8 cellular contexts compared by ENCODE assay signal in genomic region chr16:5072334-5073278, GRCh38. TPM values are rescaled to one million over a fixed set of nuclear protein-coding genes. Genes with fewer than 3 reads are reported as not detected.
A peak's percentile ranks its signal among the peaks of the same experiment; 100 is the strongest.
DNase-seq lines count a peak whose midpoint lies in the region; ATAC-seq and TF ChIP-seq lines count a peak whose summit lies in the region.

No MANE protein-coding gene starts in this region.

- no peaks in the 10 kb centered on the region for H3K27me3 Mint-ChIP-seq in activated naive CD4-positive, alpha-beta T cell treated with anti-CD3 and anti-CD28 coated beads, Interleukin-2, amount 10 ng/mL, durations not matched to agents 7 days and 5 days

- DNase-seq in activated naive CD4-positive, alpha-beta T cell treated with anti-CD3 and anti-CD28 coated beads, Interleukin-2, amount 10 ng/mL, durations not matched to agents 7 days and 5 days, result no peak
- no peak for DNase-seq in activated naive CD4-positive, alpha-beta T cell treated with Interleukin-2 at 50 U/mL for 16 hours
- DNase-seq in body of pancreas (no peak), lung (ENCODE audit: low spot score) (no peak), anterior cingulate cortex (lab: John Stamatoyannopoulos, UW) (no peak), NCI-H774 (lab: John Stamatoyannopoulos, UW) (no peak), NCI-H1694 (lab: John Stamatoyannopoulos, UW) (no peak)

- WGBS in body of pancreas, 2 donors, result 32 to 40% methylated on average over 12 of the region's 12 CpGs
- 61 to 70% methylated on average over 12 of the region's 12 CpGs for whole genome bisulfite sequencing in lung, 2 donors
- WGBS in urinary bladder, result 58% methylated on average over 12 of the region's 12 CpGs

- no peak for TF ChIP-seq POLR2A in body of pancreas (IDR thresholded peaks at IDR 0.05)

- intact Hi-C loops in body of pancreas (cut with DNase I), result loop anchor here (10.0 kb wide), 1 partner anchor 98 kb away; no protein-coding TSS in a partner anchor

- H3K9me3 Mint-ChIP-seq in activated naive CD4-positive, alpha-beta T cell treated with anti-CD3 and anti-CD28 coated beads, Interleukin-2, amount 10 ng/mL, durations not matched to agents 7 days and 5 days, result no peaks in the 10 kb centered on the region

- CTCF ChIA-PET in activated naive CD4-positive, alpha-beta T cell treated with anti-CD3 and anti-CD28 coated beads, Interleukin-2, amount 10 ng/mL, durations not matched to agents 7 days and 5 days (lab: Charles Lee), result interaction anchor here (1.1 to 2.1 kb wide), 3 partner anchors 12 to 19 kb away, joined by 3 to 9 read pairs (median 3); no protein-coding TSS in a partner anchor

- no peaks in the 10 kb centered on the region for H3K27me3 ChIP-seq in body of pancreas
- H3K27me3 ChIP-seq in lung (ENCODE audit: control insufficient read depth, insufficient read depth), result no peaks in the 10 kb centered on the region

- peak overlapping the region; percentile 88 for H3K4me3 Mint-ChIP-seq in activated naive CD4-positive, alpha-beta T cell treated with anti-CD3 and anti-CD28 coated beads, Interleukin-2, amount 10 ng/mL, durations not matched to agents 7 days and 5 days

- H3K4me1 ChIP-seq in body of pancreas (peaks cover 21% of the 10 kb centered on the region), lung (ENCODE audit: control insufficient read depth in 2 of 2, insufficient read depth in 2 of 2, low read length in 2 of 2) (no peaks in the 10 kb centered on the region), urinary bladder (ENCODE audit: insufficient read depth) (no peaks in the 10 kb centered on the region)

- H3K4me3 ChIP-seq in body of pancreas (peak overlapping the region; percentile 36 to 65), lung (peak overlapping the region; percentile 85), urinary bladder (ENCODE audit: low read depth, low read length) (peak overlapping the region; percentile 56)

- peak overlapping the region; percentile 95 for H3K27ac Mint-ChIP-seq in activated naive CD4-positive, alpha-beta T cell treated with anti-CD3 and anti-CD28 coated beads, Interleukin-2, amount 10 ng/mL, durations not matched to agents 7 days and 5 days

- H3K36me3 Mint-ChIP-seq in activated naive CD4-positive, alpha-beta T cell treated with anti-CD3 and anti-CD28 coated beads, Interleukin-2, amount 10 ng/mL, durations not matched to agents 7 days and 5 days, result peaks cover 14% of the 10 kb centered on the region

- ATAC-seq in body of pancreas (no peak), lung (ENCODE audit: insufficient read depth, low FRiP score) (no peak)

- peak overlapping the region; percentile 61 to 76 (median 74) for H3K27ac ChIP-seq in body of pancreas
- peak overlapping the region in 1 of 2 donors; percentile 92 for H3K27ac ChIP-seq in lung (ENCODE audit: low read depth in 1 of 2, low read length in 1 of 2)
- no peak overlapping the region for H3K27ac ChIP-seq in urinary bladder (ENCODE audit: low read depth)

- TF ChIP-seq CTCF in body of pancreas (IDR thresholded peaks at IDR 0.05) (no peak), lung (IDR thresholded peaks at IDR 0.05; ENCODE audit: control extremely low read depth, extremely low read depth) (no peak)

- H3K4me1 Mint-ChIP-seq in activated naive CD4-positive, alpha-beta T cell treated with anti-CD3 and anti-CD28 coated beads, Interleukin-2, amount 10 ng/mL, durations not matched to agents 7 days and 5 days, result peaks cover 30% of the 10 kb centered on the region

- H3K36me3 ChIP-seq in body of pancreas (replicated peaks in 1 of 2; ENCODE audit: insufficient read depth in 1 of 2, low read depth in 2 of 2) (peaks cover 0 to 12% of the 10 kb centered on the region in 2 donors), lung (ENCODE audit: control insufficient read depth in 2 of 2, insufficient read depth in 2 of 2, low read length in 2 of 2) (peaks cover 12 to 22% of the 10 kb centered on the region in 2 donors), urinary bladder (ENCODE audit: insufficient read depth) (no peaks in the 10 kb centered on the region)

- H3K9me3 ChIP-seq in body of pancreas (no peaks in the 10 kb centered on the region), lung (ENCODE audit: control insufficient read depth in 2 of 2, insufficient read depth in 1 of 2, low read length in 1 of 2) (no peaks in the 10 kb centered on the region)

RNA-seq across cellular contexts. Expression of gene ALG1, which starts 1.0 kb away (rescaled TPM):
- total RNA-seq in body of pancreas (10 to 100 TPM; 20.2 to 26.0 TPM), lung (10 to 100 TPM; 19.6 to 31.7 TPM), urinary bladder (15.1 TPM)
- polyA plus RNA-seq in lung (10 to 100 TPM; 21.2 to 27.3 TPM), urinary bladder (18.5 TPM)

RNA-seq across cellular contexts. Expression of gene C16orf89, which starts 6.8 kb away (rescaled TPM):
- 10 to 100 TPM in 1 of 2 donors, 1 to 10 TPM in 1; 2.6 to 17.1 TPM for total RNA-seq in body of pancreas
- 100 to 1,000 TPM in 1 of 2 donors, 10 to 100 TPM in 1; 93.1 to 101 TPM for total RNA-seq in lung
- 100 to 1,000 TPM in 1 of 2 donors, 10 to 100 TPM in 1; 39.2 to 356 TPM for polyA plus RNA-seq in lung
- total RNA-seq in urinary bladder, result 6.0 TPM
- 11.1 TPM for polyA plus RNA-seq in urinary bladder

RNA-seq across cellular contexts. Expression of gene EEF2KMT, which starts 25.0 kb away (rescaled TPM):
- total RNA-seq in body of pancreas (1 to 10 TPM; 2.0 to 2.9 TPM), lung (10 to 100 TPM in 1 of 2 donors, 1 to 10 TPM in 1; 3.4 to 13.8 TPM), urinary bladder (4.6 TPM)
- polyA plus RNA-seq in lung (10 to 100 TPM in 1 of 2 donors, 1 to 10 TPM in 1; 6.6 to 14.2 TPM), urinary bladder (11.2 TPM)

RNA-seq across cellular contexts. Expression of gene NAGPA, which starts 38.9 kb away (rescaled TPM):
- total RNA-seq in body of pancreas (10 to 100 TPM in 1 of 2 donors, 1 to 10 TPM in 1; 7.9 to 24.6 TPM), lung (10 to 100 TPM in 1 of 2 donors, 1 to 10 TPM in 1; 7.8 to 17.1 TPM), urinary bladder (5.5 TPM)
- polyA plus RNA-seq in lung (10 to 100 TPM in 1 of 2 donors, 1 to 10 TPM in 1; 7.9 to 20.3 TPM), urinary bladder (17.5 TPM)

Comparison
In these comparisons a context has a peak if more than half of its experiments do, and no peak if none do; other contexts are left out.
1. RNA of gene C16orf89, which starts 6.8 kb away (total RNA-seq): 93.1 to 101 TPM in lung; 2.6 to 17.1 TPM in body of pancreas and 6.0 TPM in urinary bladder (single experiment); every median in the first group is over 4 times any median in the second.
2. Peak in every context shown above with its lines, with median percentiles within 50 percentile points of each other: H3K4me3 ChIP-seq.